15 cellular contexts compared by ENCODE assay signal in the genomic region with DNA sequence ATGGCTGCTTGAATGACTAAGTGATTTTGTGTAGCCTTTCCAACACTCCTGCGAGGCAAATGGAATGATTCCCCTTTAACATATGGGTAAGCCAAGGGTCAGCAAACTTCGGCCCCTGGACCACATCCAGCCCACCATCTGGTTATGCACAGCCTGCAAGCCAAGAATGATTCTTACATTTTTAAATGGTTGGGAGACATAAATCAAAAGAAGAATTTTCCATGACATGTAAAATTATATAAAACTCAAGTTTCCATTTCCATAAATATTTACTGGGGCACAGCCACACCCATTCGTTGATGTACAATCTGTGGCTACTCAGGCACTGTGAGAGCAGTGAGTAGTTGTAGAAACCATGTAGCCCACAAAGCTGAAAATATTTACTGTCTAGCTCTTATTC. TPM values are rescaled to one million over a fixed set of nuclear protein-coding genes. Genes with fewer than 3 reads are reported as not detected.
DNase-seq lines count a peak whose midpoint lies in the region; ATAC-seq and TF ChIP-seq lines count a peak whose summit lies in the region.
"Had no signal": no experiment of that assay in that cellular context is flagged by ENCODE, and none has a peak within 500 bp of the region (broad histone marks: within the 10 kb centered on the region; RNA-seq: fewer than 3 reads in every experiment).

No MANE protein-coding gene starts in this region.

- peak; percentile 80 for DNase-seq in EL
- DNase-seq in adrenal gland = peak in 6 of 7 donors; percentile 51 to 88 (median 72)
- DNase-seq in sigmoid colon = peak; percentile 78
- DNase-seq in SK-N-DZ (ENCODE audit: low spot score) = no peak
- DNase-seq in NCI-H748 (lab: John Stamatoyannopoulos, UW; ENCODE audit: unreplicated experiment) = no peak
- DNase-seq in stomach = no peak
- DNase-seq: activated B cell treated with CpG ODN at 0.5 μM for 24 hours; activated T-cell treated with anti-CD3 and anti-CD28 coated beads, Interleukin-2, amount 50 U/mL, for 4 hours; NCI-H187 treated with DMSO at 0.1 percent for 48 hours; stimulated activated CD4-positive, alpha-beta T cell treated with anti-CD3 and anti-CD28 coated beads, Interleukin-4, amount 100 ng/mL, for 4 hours; stimulated activated naive CD4-positive, alpha-beta T cell had no signal

- no peaks in the 10 kb centered on the region for H3K27me3 ChIP-seq in adrenal gland
- H3K27me3 ChIP-seq in gastroesophageal sphincter = no peaks in the 10 kb centered on the region
- H3K27me3 ChIP-seq in sigmoid colon = no peaks in the 10 kb centered on the region
- H3K27me3 ChIP-seq in stomach = no peaks in the 10 kb centered on the region

- ATAC-seq in gastroesophageal sphincter (peak; percentile 54), GM18511 (IDR thresholded peaks at IDR 0.05; ENCODE audit: unreplicated experiment) (no peak)
- ATAC-seq: activated T-cell treated with anti-CD3 and anti-CD28 coated beads, Interleukin-2, amount 50 U/mL, for 4 hours had no signal

- H3K36me3 ChIP-seq in adrenal gland (replicated peaks in 1 of 2) = peaks cover 0 to 34% of the 10 kb centered on the region in 2 donors
- peaks cover 0 to 44% of the 10 kb centered on the region in 2 donors for H3K36me3 ChIP-seq in gastroesophageal sphincter
- peaks cover 0 to 27% (median 1%) of the 10 kb centered on the region in 4 donors for H3K36me3 ChIP-seq in sigmoid colon
- H3K36me3 ChIP-seq in stomach = peaks cover 8 to 67% (median 48%) of the 10 kb centered on the region in 4 donors
- H3K36me3 ChIP-seq: prostate gland had no signal

- H3K27ac ChIP-seq in adrenal gland (peak overlapping the region in 4 of 5 donors; percentile 6 to 73 (median 34)), gastroesophageal sphincter (peak overlapping the region in 2 of 4 donors; percentile 29 to 54), sigmoid colon (peak overlapping the region in 2 of 4 donors; percentile 43 to 48), stomach (peak overlapping the region in 2 of 5 donors; percentile 23 to 42)
- H3K27ac ChIP-seq: KMS-11, prostate gland had no signal

- H3K9me3 ChIP-seq in adrenal gland (replicated peaks in 1 of 3) (no peaks in the 10 kb centered on the region), gastroesophageal sphincter (no peaks in the 10 kb centered on the region), sigmoid colon (no peaks in the 10 kb centered on the region), stomach (no peaks in the 10 kb centered on the region)
- H3K9me3 ChIP-seq: prostate gland had no signal

- intact Hi-C loops in adrenal gland (cut with DNase I) (no loop called here), sigmoid colon (cut with DNase I) (no loop called here), stomach (cut with DNase I; ENCODE audit: low total_unique reads) (no loop called here)

- TF ChIP-seq EP300 in gastroesophageal sphincter (IDR thresholded peaks at IDR 0.05) = no peak
- no peak for TF ChIP-seq EP300 in sigmoid colon (IDR thresholded peaks at IDR 0.05)
- no peak for TF ChIP-seq EP300 in stomach (IDR thresholded peaks at IDR 0.05)

- H3K4me3 ChIP-seq in adrenal gland (no peak overlapping the region), gastroesophageal sphincter (no peak overlapping the region), sigmoid colon (no peak overlapping the region), stomach (no peak overlapping the region)
- H3K4me3 ChIP-seq: prostate gland had no signal

- peak in 1 of 2 donors; percentile 20 for TF ChIP-seq POLR2A in adrenal gland (IDR thresholded peaks at IDR 0.05)
- TF ChIP-seq POLR2A in gastroesophageal sphincter (IDR thresholded peaks at IDR 0.05) = no peak
- TF ChIP-seq POLR2A in sigmoid colon (IDR thresholded peaks at IDR 0.05) = no peak
- no peak for TF ChIP-seq POLR2A in stomach (IDR thresholded peaks at IDR 0.05)

- H3K4me1 ChIP-seq in adrenal gland (replicated peaks in 1 of 2) (peaks cover 14 to 33% of the 10 kb centered on the region in 2 donors), gastroesophageal sphincter (peaks cover 0 to 22% (median 12%) of the 10 kb centered on the region in 3 donors), sigmoid colon (peaks cover 0 to 13% (median 4%) of the 10 kb centered on the region in 4 donors), stomach (peaks cover 0 to 23% (median 8%) of the 10 kb centered on the region in 4 donors)
- H3K4me1 ChIP-seq: prostate gland had no signal

- 28 to 59% (median 45%) methylated on average over 3 of the region's 3 CpGs for WGBS in adrenal gland, 4 donors
- 15 to 40% methylated on average over 1 to 3 of the region's 3 CpGs for WGBS in gastroesophageal sphincter (ENCODE audit: low coverage in 1 of 2), 2 donors
- WGBS in sigmoid colon, 2 donors = 70 to 76% methylated on average over 3 of the region's 3 CpGs
- 43 to 72% (median 59%) methylated on average over 3 of the region's 3 CpGs for WGBS in stomach, 5 donors

- TF ChIP-seq CTCF in adrenal gland (IDR thresholded peaks at IDR 0.05) (peak in 1 of 6 experiments; percentile 6), gastroesophageal sphincter (IDR thresholded peaks at IDR 0.05) (no peak), sigmoid colon (IDR thresholded peaks at IDR 0.05) (no peak), stomach (IDR thresholded peaks at IDR 0.05) (no peak)

RNA-seq across cellular contexts. Expression of gene SLC8B1, which starts 9.0 kb away (rescaled TPM):
- 100 to 1,000 TPM; 125 to 286 (median 172) TPM for total RNA-seq in adrenal gland
- 100 to 1,000 TPM; 194 to 288 (median 216) TPM for polyA plus RNA-seq in adrenal gland
- total RNA-seq in gastroesophageal sphincter = 10 to 100 TPM; 20.9 to 44.2 (median 29.8) TPM
- total RNA-seq in sigmoid colon = 10 to 100 TPM; 13.6 to 31.3 (median 23.4) TPM
- polyA plus RNA-seq in sigmoid colon = 10 to 100 TPM in 2 of 3 donors, 1 to 10 TPM in 1; 8.4 to 38.5 (median 12.3) TPM
- polyA plus RNA-seq in SK-N-DZ (2014; cell fraction: cytosol; rRNA removed) = 0.88 and 2.3 TPM in 2 replicates
- polyA plus RNA-seq in SK-N-DZ (2014; cell fraction: nucleus; rRNA removed) = 2.3 and 3.5 TPM in 2 replicates
- 100 to 1,000 TPM in 1 of 5 donors, 10 to 100 TPM in 4; 16.5 to 167 (median 49.8) TPM for total RNA-seq in stomach
- polyA plus RNA-seq in stomach = 10 to 100 TPM in 2 of 3 donors, 1 to 10 TPM in 1; 9.0 to 19.7 (median 13.8) TPM

RNA-seq across cellular contexts. Expression of gene PLBD2, which starts 32.4 kb away (rescaled TPM):
- total RNA-seq in adrenal gland = 100 to 1,000 TPM; 243 to 416 (median 352) TPM
- polyA plus RNA-seq in adrenal gland = 100 to 1,000 TPM; 128 to 467 (median 142) TPM
- total RNA-seq in gastroesophageal sphincter = 10 to 100 TPM; 23.1 to 54.4 (median 31.3) TPM
- total RNA-seq in sigmoid colon = 10 to 100 TPM; 13.2 to 39.1 (median 16.4) TPM
- 10 to 100 TPM in 1 of 3 donors, 1 to 10 TPM in 2; 3.0 to 14.4 (median 8.3) TPM for polyA plus RNA-seq in sigmoid colon
- 4.6 and 6.4 TPM in 2 replicates for polyA plus RNA-seq in SK-N-DZ (2014; cell fraction: cytosol; rRNA removed)
- polyA plus RNA-seq in SK-N-DZ (2014; cell fraction: nucleus; rRNA removed) = 4.5 and 6.1 TPM in 2 replicates
- 10 to 100 TPM in 3 of 5 donors, 1 to 10 TPM in 2; 2.7 to 32.4 (median 18.1) TPM for total RNA-seq in stomach
- 1 to 10 TPM; 5.2 to 8.2 (median 8.2) TPM for polyA plus RNA-seq in stomach

Comparison
In these comparisons a context has a peak if more than half of its experiments do, and no peak if none do; other contexts are left out.
1. DNase-seq: peak in EL (single experiment), adrenal gland (6 of 7) and sigmoid colon (single experiment); none in SK-N-DZ (single experiment), NCI-H748 (single experiment) and stomach (single experiment).
2. RNA of gene PLBD2, which starts 32.4 kb away (total RNA-seq): 243 to 416 TPM in adrenal gland; 23.1 to 54.4 TPM in gastroesophageal sphincter, 2.7 to 32.4 TPM in stomach and 13.2 to 39.1 TPM in sigmoid colon; every median in the first group is over 4 times any median in the second.